In the genomic region with DNA sequence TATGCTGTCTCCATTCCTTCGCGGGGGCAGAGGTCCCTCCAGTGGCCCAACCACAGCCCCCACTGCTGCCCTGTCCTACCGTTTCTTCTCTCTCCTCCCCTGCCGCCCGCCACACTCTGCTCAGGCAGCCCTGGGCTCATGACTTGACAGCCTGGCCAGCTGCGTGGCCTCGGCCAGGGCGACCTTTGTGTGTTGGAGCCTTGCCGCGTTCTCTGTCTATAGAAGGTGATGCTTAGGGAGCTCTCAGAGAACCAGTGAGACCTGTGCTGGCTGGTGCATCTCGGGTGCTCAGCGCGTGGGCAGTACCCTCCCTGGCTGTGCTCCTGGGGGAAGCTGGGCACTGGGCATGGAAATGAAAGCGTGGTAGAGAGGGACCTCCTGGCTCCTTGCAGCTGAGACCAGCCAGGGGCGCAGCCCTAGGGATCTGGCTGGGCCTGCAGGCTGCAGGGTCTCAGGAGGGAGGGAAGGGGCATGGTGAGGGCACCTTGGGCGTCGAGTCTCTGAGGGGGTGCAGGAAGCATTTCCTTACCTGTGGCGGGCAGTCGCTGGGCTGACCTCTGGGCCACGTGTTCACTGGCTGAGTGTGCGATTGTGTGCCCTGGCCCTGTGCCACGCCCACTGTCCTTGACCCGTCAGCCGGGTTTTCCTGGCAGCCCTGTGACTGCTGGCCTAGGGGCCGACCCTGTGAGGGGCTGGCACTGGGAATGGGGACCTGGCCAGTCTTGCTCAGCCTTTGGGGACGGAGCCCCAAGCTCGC, we compare ENCODE assay signal across 12 cellular contexts. TPM values are rescaled to one million over a fixed set of nuclear protein-coding genes. Genes with fewer than 3 reads are reported as not detected.
DNase-seq lines count a peak whose midpoint lies in the region; ATAC-seq lines count a peak whose summit lies in the region.
"Had no signal": no experiment of that assay in that cellular context is flagged by ENCODE, and none has a peak within 500 bp of the region (broad histone marks: within the 10 kb centered on the region; RNA-seq: fewer than 3 reads in every experiment).

No MANE protein-coding gene starts in this region.

- H3K27ac ChIP-seq in BLaER1: no peak overlapping the region
- peak overlapping the region; percentile 32 for H3K27ac ChIP-seq in right cardiac atrium (ENCODE audit: low read length)
- H3K27ac ChIP-seq: KMS-11 had no signal

- DNase-seq in astrocyte of the hippocampus (ENCODE audit: low read depth, low spot score): peak; percentile 19
- DNase-seq in right cardiac atrium: peak in 1 of 3 donors; percentile 79
- DNase-seq in retina: peak; percentile 54
- DNase-seq in DMS53 treated with DMSO at 0.1 percent for 48 hours (lab: John Stamatoyannopoulos, UW; ENCODE audit: unreplicated experiment): no peak
- DNase-seq: activated CD8-positive, alpha-beta memory T cell treated with anti-CD3 and anti-CD28 coated beads, Interleukin-2, amount 50 U/mL, for 48 hours; left cardiac atrium; NCI-H2107 had no signal

- no peaks in the 10 kb centered on the region for H3K36me3 ChIP-seq in BLaER1

- WGBS in right cardiac atrium: 41% methylated on average over 27 of the region's 27 CpGs

- H4K20me1 ChIP-seq in BLaER1: peaks cover 99% of the 10 kb centered on the region

- intact Hi-C loops in right cardiac atrium (cut with DNase I): loop anchor here in 1 of 4 donors (5.0 kb wide), 1 partner anchor 56 kb away; no protein-coding TSS in a partner anchor

- H3K4me3 ChIP-seq in BLaER1 (no peak overlapping the region), right cardiac atrium (ENCODE audit: low read length) (no peak overlapping the region)

- H3K4me1 ChIP-seq in BLaER1: peaks cover 98% of the 10 kb centered on the region
- peaks cover 50% of the 10 kb centered on the region for H3K4me1 ChIP-seq in right cardiac atrium (ENCODE audit: control insufficient read depth, insufficient read depth, low read length)

- peak overlapping the region; percentile 89 for H3K4me2 ChIP-seq in BLaER1
- H3K4me2 ChIP-seq: KMS-11 had no signal

- H3K9ac ChIP-seq in BLaER1: peak overlapping the region; percentile 6; the same call in 1 of the 2 replicates
- H3K9ac ChIP-seq: KMS-11 had no signal

- H3K9me3 ChIP-seq in BLaER1: no peaks in the 10 kb centered on the region
- no peaks in the 10 kb centered on the region for H3K9me3 ChIP-seq in right cardiac atrium (ENCODE audit: control insufficient read depth, low read length)

- H3K27me3 ChIP-seq in BLaER1 (no peaks in the 10 kb centered on the region), right cardiac atrium (ENCODE audit: control insufficient read depth, insufficient read depth) (no peaks in the 10 kb centered on the region)

- ATAC-seq in right cardiac atrium (no peak), GM18868 (IDR thresholded peaks at IDR 0.05; ENCODE audit: unreplicated experiment) (no peak), HG03520 (IDR thresholded peaks at IDR 0.05; ENCODE audit: unreplicated experiment) (no peak), HG03039 (IDR thresholded peaks at IDR 0.05; ENCODE audit: unreplicated experiment) (no peak)

RNA-seq across cellular contexts. Expression of a gene that starts 50.3 kb away (rescaled TPM):
- total RNA-seq in right cardiac atrium: 10 to 100 TPM; 48.1 to 72.3 (median 61.7) TPM
- 66.0 TPM for polyA plus RNA-seq in right cardiac atrium
